Comparison of ENCODE assay signal across 9 cellular contexts in the genomic region with DNA sequence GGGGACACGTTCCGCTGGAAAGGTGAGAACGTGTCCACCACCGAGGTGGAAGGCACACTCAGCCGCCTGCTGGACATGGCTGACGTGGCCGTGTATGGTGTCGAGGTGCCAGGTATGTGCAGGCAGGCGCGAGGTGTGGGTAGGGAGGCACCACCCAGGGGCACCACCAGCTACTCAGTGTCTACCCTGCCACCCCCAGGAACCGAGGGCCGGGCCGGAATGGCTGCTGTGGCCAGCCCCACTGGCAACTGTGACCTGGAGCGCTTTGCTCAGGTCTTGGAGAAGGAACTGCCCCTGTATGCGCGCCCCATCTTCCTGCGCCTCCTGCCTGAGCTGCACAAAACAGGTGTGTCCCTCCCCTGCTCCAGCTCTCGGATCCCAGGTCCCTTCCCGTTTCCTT.
"Had no signal": no experiment of that assay in that cellular context is flagged by ENCODE, and none has a peak within 500 bp of the region (broad histone marks: within the 10 kb centered on the region; RNA-seq: fewer than 3 reads in every experiment).

No MANE protein-coding gene starts in this region.

- FAIRE-seq: H1, H54, HepG2 had no signal

- ATAC-seq: GM23338, HepG2 had no signal

- H3K4me3 Mint-ChIP-seq: GM23338, H9, IgD-negative memory B cell had no signal

- H3K9me3 Mint-ChIP-seq: GM23338, H9, IgD-negative memory B cell had no signal

- H3K4me2 ChIP-seq: GM23338 had no signal

- H3K27me3 Mint-ChIP-seq: IgD-negative memory B cell had no signal

- H2AFZ ChIP-seq: GM23338 had no signal

- H3K27ac Mint-ChIP-seq: GM23338, IgD-negative memory B cell had no signal

- H3K4me3 ChIP-seq: GM23338 had no signal

- H3K27ac ChIP-seq: HL-60 had no signal

- DNase-seq: H9, HCEC 1CT, KG1 had no signal

- H3K4me1 Mint-ChIP-seq: GM23338, H9, IgD-negative memory B cell had no signal
